Comparison of ENCODE assay signal across 8 cellular contexts in the genomic region with DNA sequence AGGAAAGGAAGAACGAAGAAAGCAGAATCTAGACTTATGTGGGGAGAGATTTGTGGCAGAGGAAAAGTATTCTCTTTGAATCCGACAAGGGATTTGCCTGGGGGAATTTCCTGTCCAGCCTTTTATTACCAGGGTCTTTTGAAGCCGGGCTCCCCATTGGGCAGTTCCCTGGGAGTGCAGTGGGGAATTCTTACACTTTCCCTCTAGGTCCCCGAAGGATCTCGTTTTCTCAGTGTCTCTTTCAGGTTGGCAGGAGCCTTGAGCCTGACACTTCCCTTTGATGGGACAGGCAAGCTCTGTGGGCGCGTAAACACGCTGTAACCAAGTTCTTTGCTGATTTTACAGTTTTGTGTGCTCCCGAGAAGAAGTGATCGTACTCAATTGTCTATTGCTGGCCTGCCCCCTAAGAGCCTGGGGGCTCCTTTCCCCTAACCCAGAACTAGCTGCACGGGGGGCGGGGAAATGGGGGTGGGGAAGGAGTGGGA. TPM values are rescaled to one million over a fixed set of nuclear protein-coding genes. Genes with fewer than 3 reads are reported as not detected.
DNase-seq lines count a peak whose midpoint lies in the region; TF ChIP-seq lines count a peak whose summit lies in the region.

No MANE protein-coding gene starts in this region.

- POLR2A ChIA-PET in AG04449 (lab: Yijun Ruan, JAX): interaction anchor here (0.9 to 1.6 kb wide), 4 partner anchors 1082 to 1136 kb away, joined by 3 to 5 read pairs (median 3); no protein-coding TSS in a partner anchor
- POLR2A ChIA-PET in activated CD4-positive, alpha-beta memory T cell treated with anti-CD3 and anti-CD28 coated beads for 36 hours (lab: Charles Lee): no interaction called here

- intact Hi-C loops in activated CD4-positive, alpha-beta memory T cell treated with anti-CD3 and anti-CD28 coated beads for 36 hours (cut with micrococcal nuclease): loop anchor here (5.0 to 10.0 kb wide), 3 partner anchors 94 to 796 kb away; a partner anchor contains a TSS

- CTCF ChIA-PET in AG04449 (lab: Yijun Ruan, JAX): interaction anchor here (1.9 kb wide), 1 partner anchor 1121 kb away, joined by 6 read pairs; no protein-coding TSS in a partner anchor
- CTCF ChIA-PET in activated CD4-positive, alpha-beta memory T cell treated with anti-CD3 and anti-CD28 coated beads for 36 hours (lab: Charles Lee): no interaction called here

- TF ChIP-seq CTCF in AG04449 (IDR thresholded peaks at IDR 0.05; ENCODE audit: insufficient read depth, low read length, missing control alignments) (no peak), chondrocyte (IDR thresholded peaks at IDR 0.05) (no peak)

- no peaks in the 10 kb centered on the region for H3K36me3 Mint-ChIP-seq in chondrocyte (ENCODE audit: low read depth)
- H3K36me3 Mint-ChIP-seq in activated CD4-positive, alpha-beta memory T cell treated with anti-CD3 and anti-CD28 coated beads for 36 hours: no peaks in the 10 kb centered on the region

- H3K27ac Mint-ChIP-seq in chondrocyte (ENCODE audit: unreplicated experiment): peak overlapping the region; percentile 74
- H3K27ac Mint-ChIP-seq in activated CD4-positive, alpha-beta memory T cell treated with anti-CD3 and anti-CD28 coated beads for 36 hours: no peak overlapping the region

- peaks cover 4% of the 10 kb centered on the region for H3K27me3 Mint-ChIP-seq in chondrocyte (ENCODE audit: low read depth)
- peaks cover 71% of the 10 kb centered on the region for H3K27me3 Mint-ChIP-seq in activated CD4-positive, alpha-beta memory T cell treated with anti-CD3 and anti-CD28 coated beads for 36 hours

- no peaks in the 10 kb centered on the region for H3K9me3 Mint-ChIP-seq in chondrocyte (ENCODE audit: low read depth)
- H3K9me3 Mint-ChIP-seq in activated CD4-positive, alpha-beta memory T cell treated with anti-CD3 and anti-CD28 coated beads for 36 hours: no peaks in the 10 kb centered on the region

- no peaks in the 10 kb centered on the region for H3K9me3 ChIP-seq in muscle layer of duodenum (ENCODE audit: control insufficient read depth in 1 of 2, low read length in 2 of 2)

- H3K4me1 ChIP-seq in muscle layer of duodenum (ENCODE audit: control insufficient read depth in 1 of 2, insufficient read depth in 2 of 2, low read length in 2 of 2): peaks cover 0 to 31% of the 10 kb centered on the region in 2 donors

- DNase-seq in AG04449 (ENCODE audit: low read depth, low spot score) (no peak), H7 (peak; percentile 46), chondrocyte (ENCODE audit: low spot score) (no peak), NCI-H1436 treated with DMSO at 0.1 percent for 48 hours (lab: John Stamatoyannopoulos, UW) (no peak), epidermal melanocyte (ENCODE audit: insufficient read length, low spot score) (no peak), A172 (ENCODE audit: low spot score) (no peak)
- DNase-seq in activated CD4-positive, alpha-beta memory T cell treated with anti-CD3 and anti-CD28 coated beads for 36 hours: no peak

- H3K4me3 Mint-ChIP-seq in chondrocyte (ENCODE audit: unreplicated experiment): peak overlapping the region; percentile 93
- no peak overlapping the region for H3K4me3 Mint-ChIP-seq in activated CD4-positive, alpha-beta memory T cell treated with anti-CD3 and anti-CD28 coated beads for 36 hours

- no peak overlapping the region for H3K27ac ChIP-seq in muscle layer of duodenum (ENCODE audit: low read length)

- H3K36me3 ChIP-seq in H7 (replicated peaks; ENCODE audit: control insufficient read depth, insufficient read depth, low read length) (no peaks in the 10 kb centered on the region), muscle layer of duodenum (ENCODE audit: control insufficient read depth in 1 of 2, insufficient read depth in 2 of 2, low read length in 2 of 2) (peaks cover 0 to 17% of the 10 kb centered on the region in 2 donors)

- H3K27me3 ChIP-seq in H7 (ENCODE audit: control insufficient read depth, insufficient read depth, low read length) (no peaks in the 10 kb centered on the region), muscle layer of duodenum (ENCODE audit: low read depth, low read length) (peaks cover 39% of the 10 kb centered on the region)

- peaks cover 24% of the 10 kb centered on the region for H3K4me1 Mint-ChIP-seq in chondrocyte (ENCODE audit: low read depth)
- peaks cover 34% of the 10 kb centered on the region for H3K4me1 Mint-ChIP-seq in activated CD4-positive, alpha-beta memory T cell treated with anti-CD3 and anti-CD28 coated beads for 36 hours (ENCODE audit: low read depth)

- peak overlapping the region; percentile 82 for H3K4me3 ChIP-seq in AG04449 (ENCODE audit: low read depth, low read length)
- H3K4me3 ChIP-seq in H7 (ENCODE audit: insufficient read depth, low read depth, low read length): peak overlapping the region; percentile 93
- peak overlapping the region; percentile 70 to 76 for H3K4me3 ChIP-seq in muscle layer of duodenum (ENCODE audit: low read depth in 1 of 2, low read length in 2 of 2)

RNA-seq across cellular contexts. Expression of a gene that starts 0.6 kb away (rescaled TPM):
- total RNA-seq in H7 (2014; rRNA removed; shearing (Covaris generic)): 85.8 and 119 TPM in 2 replicates
- total RNA-seq in chondrocyte: 250 to 737 TPM (median 710 TPM) in 3 replicates
- 22.3 and 31.7 TPM in 2 replicates for total RNA-seq in A172 (2014; rRNA removed; shearing (Covaris generic))
- total RNA-seq in activated CD4-positive, alpha-beta memory T cell treated with anti-CD3 and anti-CD28 coated beads for 36 hours: under 1 TPM in 1 of 2 experiments, not detected in 1; 0.02 TPM

Comparison
In these comparisons a context has a peak if more than half of its experiments do, and no peak if none do; other contexts are left out.
1. RNA of a gene that starts 0.6 kb away (total RNA-seq): 250 to 737 TPM in chondrocyte, 85.8 to 119 TPM in H7 and 22.3 to 31.7 TPM in A172; 0.02 TPM in activated CD4-positive, alpha-beta memory T cell treated with anti-CD3 and anti-CD28 coated beads for 36 hours; every median in the first group is over 10 times any median in the second.
2. Peak in every context shown above with its lines, with median percentiles within 50 percentile points of each other: H3K4me3 ChIP-seq.